Comparison of ENCODE assay signal across 8 cellular contexts in genomic region chr6:169723991-169724553, GRCh38. TPM values are rescaled to one million over a fixed set of nuclear protein-coding genes. Genes with fewer than 3 reads are reported as not detected.
A peak's percentile ranks its signal among the peaks of the same experiment; 100 is the strongest.
DNase-seq lines count a peak whose midpoint lies in the region; ATAC-seq and TF ChIP-seq lines count a peak whose summit lies in the region.

TSS of gene PHF10 (minus strand) at chr6:169724500. CDS start at chr6:169723931, 569 bp downstream.

- peak within 1 kb of the TSS; percentile 33 for H4K5ac ChIP-seq in IMR-90 (ENCODE audit: low read depth, low read length)

- H4K91ac ChIP-seq in IMR-90 (ENCODE audit: insufficient read depth, low read depth, low read length) = peak within 1 kb of the TSS; percentile 38; the same call in 1 of the 2 replicates

- peaks cover 2% of the 10 kb centered on the region; the same call in 1 of the 2 replicates for H3K9me1 ChIP-seq in IMR-90 (ENCODE audit: insufficient read depth, low read length)

- peaks cover 9 to 24% of the 10 kb centered on the region in 2 experiments for H3K79me1 ChIP-seq in IMR-90 (ENCODE audit: low read depth in 1 of 2, low read length in 2 of 2)

- peak within 1 kb of the TSS; percentile 14 to 27; a peak in 3 of 4 replicates for H4K8ac ChIP-seq in IMR-90 (ENCODE audit: low read depth in 2 of 2, low read length in 2 of 2)

- H2AK5ac ChIP-seq in IMR-90 (ENCODE audit: low read depth, low read length) = no peak within 1 kb of the TSS

- 0% methylated on average over 18 of the region's 98 CpGs; no CpG with 5 or more reads in 1 of the 2 experiments for WGBS in IMR-90 (ENCODE audit: extremely low coverage in 2 of 2, insufficient read length in 1 of 2), 2 experiments
- WGBS in lung, 2 donors = 0 to 1% methylated on average over 13 to 98 of the region's 98 CpGs

- TF ChIP-seq RAD21 in IMR-90 (IDR thresholded peaks at IDR 0.05; ENCODE audit: low read length) = no peak

- H3K4me2 ChIP-seq in IMR-90 (ENCODE audit: low read depth, low read length) = peak within 1 kb of the TSS; percentile 97

- H3K9ac ChIP-seq in IMR-90 (ENCODE audit: low read depth, low read length) (peak within 1 kb of the TSS; percentile 64), duodenal mucosa (ENCODE audit: low read depth in 1 of 2, low read length in 2 of 2) (peak within 1 kb of the TSS; percentile 77 to 85)

- H4K20me1 ChIP-seq in IMR-90 (ENCODE audit: insufficient read depth, low read length) = peaks cover 11% of the 10 kb centered on the region

- peak within 1 kb of the TSS; percentile 66 for H2BK120ac ChIP-seq in IMR-90 (ENCODE audit: low read depth, low read length)

- H3K4ac ChIP-seq in IMR-90 (ENCODE audit: low read depth, low read length) = peak within 1 kb of the TSS; percentile 74

- peak within 1 kb of the TSS; percentile 81 for H3K27ac ChIP-seq in IMR-90 (ENCODE audit: insufficient read depth, low read length)
- H3K27ac ChIP-seq in duodenal mucosa (ENCODE audit: low read depth, low read length) = peak within 1 kb of the TSS; percentile 89
- H3K27ac ChIP-seq in lung (ENCODE audit: low read depth in 1 of 2, low read length in 1 of 2) = peak within 1 kb of the TSS; percentile 98 to 100

- H2BK15ac ChIP-seq in IMR-90 (ENCODE audit: low read depth, low read length) = no peak within 1 kb of the TSS

- CTCF ChIA-PET in IMR-90 (lab: Yijun Ruan, JAX) = no interaction called here

- H3K4me1 ChIP-seq in IMR-90 (ENCODE audit: control insufficient read depth, insufficient read depth, low read length) (peaks cover 4% of the 10 kb centered on the region; the same call in 1 of the 2 replicates), duodenal mucosa (ENCODE audit: control insufficient read depth in 1 of 2, insufficient read depth in 2 of 2, low read length in 2 of 2) (peaks cover 19 to 21% of the 10 kb centered on the region in 2 donors), lung (ENCODE audit: control insufficient read depth in 2 of 2, insufficient read depth in 2 of 2, low read length in 2 of 2) (peaks cover 3 to 7% of the 10 kb centered on the region in 2 donors)

- peak within 1 kb of the TSS; percentile 91 for H2BK5ac ChIP-seq in IMR-90 (ENCODE audit: low read depth, low read length, poor library complexity, severe bottlenecking)

- no peak within 1 kb of the TSS for H3K14ac ChIP-seq in IMR-90 (replicated peaks; ENCODE audit: low read depth, low read length)

- TF ChIP-seq POLR2A in IMR-90 (IDR thresholded peaks at IDR 0.05; ENCODE audit: low read depth, low read length) = no peak

- DNase-seq in ELF-1 (ENCODE audit: low read depth, low spot score) (peak; percentile 21), IMR-90 (no peak), lung (ENCODE audit: low spot score) (no peak), DMS79 (lab: John Stamatoyannopoulos, UW) (no peak)
- DNase-seq in activated CD4-positive, CD25-positive, alpha-beta regulatory T cell treated with anti-CD3 and anti-CD28 coated beads, Interleukin-2, amount 50 U/mL, for 72 hours = peak; percentile 52
- peak; percentile 13 to 24 for DNase-seq in stimulated activated CD8-positive, alpha-beta memory T cell treated with anti-CD3 and anti-CD28 coated beads, Interleukin-15, amount 100 ng/mL, for 48 hours (ENCODE audit: low read depth in 2 of 2)

- no peak within 1 kb of the TSS for H2BK20ac ChIP-seq in IMR-90 (ENCODE audit: low read depth, low read length)

- peak; percentile 34 for ATAC-seq in GM21526 (IDR thresholded peaks at IDR 0.05; ENCODE audit: low FRiP score, unreplicated experiment)
- peak; percentile 67 for ATAC-seq in IMR-90 (ENCODE audit: low read depth)
- no peak for ATAC-seq in lung (ENCODE audit: insufficient read depth, low FRiP score)

- dilution Hi-C loops in IMR-90 (cut with HindIII; ENCODE audit: low sequenced_read_pairs, unreplicated experiment) = no loop called here

- H3K27me3 ChIP-seq in IMR-90 (ENCODE audit: control insufficient read depth, insufficient read depth, low read length) (no peaks in the 10 kb centered on the region), duodenal mucosa (ENCODE audit: control insufficient read depth in 1 of 2, insufficient read depth in 2 of 2, low read length in 2 of 2) (no peaks in the 10 kb centered on the region), lung (ENCODE audit: control insufficient read depth, insufficient read depth) (no peaks in the 10 kb centered on the region)

- H3K4me3 ChIP-seq in IMR-90 (ENCODE audit: insufficient read depth, low read depth, low read length) = peak within 1 kb of the TSS; percentile 98
- H3K4me3 ChIP-seq in duodenal mucosa (ENCODE audit: low read depth in 1 of 2, low read length in 2 of 2) = peak within 1 kb of the TSS; percentile 80 to 93
- H3K4me3 ChIP-seq in lung = peak within 1 kb of the TSS; percentile 89

- BruUV-seq in IMR-90 (replicated peaks; lab: Mats Ljungman, UMichigan) = no TSS peak

- in situ Hi-C loops in IMR-90 (cut with MboI; ENCODE audit: low sequenced_read_pairs) = no loop called here

- peak within 1 kb of the TSS; percentile 63 for H3K18ac ChIP-seq in IMR-90 (ENCODE audit: low read depth, low read length)

- peak within 1 kb of the TSS; percentile 81 for H2AK9ac ChIP-seq in IMR-90 (replicated peaks; ENCODE audit: low read depth, low read length, poor library complexity)

- H3K36me3 ChIP-seq in IMR-90 (ENCODE audit: control insufficient read depth, insufficient read depth, low read length) (no peaks in the 10 kb centered on the region; the same call in 1 of the 2 replicates), duodenal mucosa (ENCODE audit: control insufficient read depth in 1 of 2, insufficient read depth in 2 of 2, low read length in 2 of 2) (no peaks in the 10 kb centered on the region), lung (ENCODE audit: control insufficient read depth in 2 of 2, insufficient read depth in 2 of 2, low read length in 2 of 2) (no peaks in the 10 kb centered on the region)

- no peaks in the 10 kb centered on the region for H3K9me3 ChIP-seq in IMR-90 (ENCODE audit: control insufficient read depth, insufficient read depth, low read length)
- H3K9me3 ChIP-seq in duodenal mucosa (ENCODE audit: control insufficient read depth in 1 of 2, low read length in 2 of 2) = no peaks in the 10 kb centered on the region
- no peaks in the 10 kb centered on the region for H3K9me3 ChIP-seq in lung (ENCODE audit: control insufficient read depth in 2 of 2, insufficient read depth in 1 of 2, low read length in 1 of 2)

- H2AFZ ChIP-seq in IMR-90 (replicated peaks; ENCODE audit: low read length, poor library complexity) = peak within 1 kb of the TSS; percentile 92

- H3K56ac ChIP-seq in IMR-90 (ENCODE audit: extremely low read depth, insufficient read depth, low read length) = peak within 1 kb of the TSS; percentile 76

- POLR2A ChIA-PET in IMR-90 (lab: Charles Lee; ENCODE audit: unreplicated experiment) = no interaction called here

- intact Hi-C loops in IMR-90 (cut with micrococcal nuclease) = loop anchor here (1.0 to 5.0 kb wide), 6 partner anchors 19 to 808 kb away; partner anchors contain the start of genes DYNLT2, ERMARD and FAM120B

- TF ChIP-seq CTCF in IMR-90 (conservative IDR thresholded peaks at IDR 0.05; ENCODE audit: low read depth, low read length) (no peak), lung (IDR thresholded peaks at IDR 0.05; ENCODE audit: control extremely low read depth, extremely low read depth) (no peak)

- H3K23ac ChIP-seq in IMR-90 (ENCODE audit: low read depth, low read length) = 0 out of 2 replicates have a peak within 1 kb of the TSS, but pooled peaks have one; percentile 83

TF ChIP-seq in IMR-90, 13 proteins besides CTCF, POLR2A, EP300 and RAD21:
- TF ChIP-seq NFE2L2 (IDR thresholded peaks at IDR 0.05; ENCODE audit: low read depth, low read length) (no peak), CHD1 (IDR thresholded peaks at IDR 0.05; ENCODE audit: low read depth, low read length) (no peak), MAFK (IDR thresholded peaks at IDR 0.05; ENCODE audit: low read depth, low read length) (no peak), CEBPB (IDR thresholded peaks at IDR 0.05; ENCODE audit: low read depth, low read length) (no peak), MXI1 (IDR thresholded peaks at IDR 0.05; ENCODE audit: borderline replicate concordance, low read depth, low read length) (no peak), ELK1 (IDR thresholded peaks at IDR 0.05; ENCODE audit: borderline replicate concordance, low read depth, low read length) (no peak)

RNA-seq across cellular contexts. Expression of gene PHF10, which starts in this region (rescaled TPM):
- total RNA-seq in IMR-90 (2012; rRNA removed) (7.3 and 12.2 TPM in 2 replicates), lung (10 to 100 TPM; 27.3 to 94.9 TPM)
- polyA plus RNA-seq in IMR-90 (2012; rRNA removed) (12.5 and 15.9 TPM in 2 replicates), lung (10 to 100 TPM; 26.0 to 34.5 TPM)
- polyA plus RNA-seq in IMR-90 (2012; cell fraction: cytosol; rRNA removed) = 3.2 and 4.7 TPM in 2 replicates
- 4.1 and 54.3 TPM in 2 replicates for polyA plus RNA-seq in IMR-90 (2012; cell fraction: nucleus; rRNA removed; ENCODE audit: low replicate concordance)

Comparison
In these comparisons a context has a peak if more than half of its experiments do, and no peak if none do; other contexts are left out.
1. DNase-seq: peak in ELF-1 (single experiment), activated CD4-positive, CD25-positive, alpha-beta regulatory T cell treated with anti-CD3 and anti-CD28 coated beads, Interleukin-2, amount 50 U/mL, for 72 hours (single experiment) and stimulated activated CD8-positive, alpha-beta memory T cell treated with anti-CD3 and anti-CD28 coated beads, Interleukin-15, amount 100 ng/mL, for 48 hours (2 of 2); none in IMR-90 (single experiment), lung (single experiment) and DMS79 (single experiment).
2. Peak in every context shown above with its lines, with median percentiles within 50 percentile points of each other: H3K27ac ChIP-seq and H3K4me3 ChIP-seq.